ENCODE assay signal across 1 cellular context in genomic region chr2:27211943-27212625, GRCh38.
A peak's percentile ranks its signal among the peaks of the same experiment; 100 is the strongest.
TF ChIP-seq lines count a peak whose summit lies in the region.

ATRAID (plus strand) TSS chr2:27212041; CDS start chr2:27212369, 328 bp downstream.
SLC5A6 (minus strand) TSS chr2:27212268; CDS start chr2:27207650, 4,618 bp downstream.

TF ChIP-seq in K562, 482 proteins besides CTCF, POLR2A, EP300 and RAD21 (continued from another document and continues in another):
- no peak for TF ChIP-seq MGA (IDR thresholded peaks at IDR 0.05)
- TF ChIP-seq ZNF354B (CRISPR knock-in tag; IDR thresholded peaks at IDR 0.05), result no peak
- no peak for TF ChIP-seq ZHX1 (conservative IDR thresholded peaks at IDR 0.05; ENCODE audit: low read length)
- TF ChIP-seq HOXB6 (CRISPR knock-in tag; IDR thresholded peaks at IDR 0.05; ENCODE audit: borderline replicate concordance), result no peak
- no peak for TF ChIP-seq PHTF2 (CRISPR knock-in tag; IDR thresholded peaks at IDR 0.05)
- TF ChIP-seq SRSF9 (IDR thresholded peaks at IDR 0.05; ENCODE audit: borderline replicate concordance, low read depth, low read length), result no peak
- TF ChIP-seq ZNF280B (CRISPR knock-in tag; IDR thresholded peaks at IDR 0.05), result no peak
- TF ChIP-seq ZBTB5 (IDR thresholded peaks at IDR 0.05), result no peak
- no peak for TF ChIP-seq ZNF134 (CRISPR knock-in tag; conservative IDR thresholded peaks at IDR 0.05)
- TF ChIP-seq SNIP1 (IDR thresholded peaks at IDR 0.05; ENCODE audit: low read depth), result no peak
- TF ChIP-seq TGIF2 (CRISPR knock-in tag; IDR thresholded peaks at IDR 0.05), result no peak
- TF ChIP-seq NEUROD1 (IDR thresholded peaks at IDR 0.05; ENCODE audit: borderline replicate concordance, low read depth, low read length, partially characterized antibody), result no peak
- TF ChIP-seq CTCFL (IDR thresholded peaks at IDR 0.05; ENCODE audit: borderline replicate concordance, insufficient read depth, low read depth, low read length, poor library complexity, severe bottlenecking), result no peak
- no peak for TF ChIP-seq KHSRP (IDR thresholded peaks at IDR 0.05)
- TF ChIP-seq FOXK1 (CRISPR knock-in tag; IDR thresholded peaks at IDR 0.05; ENCODE audit: borderline replicate concordance), result no peak
- peak in 1 of 2 experiments; percentile 85; a peak in 2 of 4 replicates for TF ChIP-seq ZNF639 (CRISPR knock-in tag; conservative IDR thresholded peaks at IDR 0.05 in 1 of 2, IDR thresholded peaks at IDR 0.05 in 1 of 2)
- TF ChIP-seq SFPQ (IDR thresholded peaks at IDR 0.05; ENCODE audit: low read depth, low read length), result no peak
- no peak for TF ChIP-seq HMBOX1 (IDR thresholded peaks at IDR 0.05)
- TF ChIP-seq TCF15 (CRISPR knock-in tag; IDR thresholded peaks at IDR 0.05), result no peak
